1 cellular context compared by ENCODE assay signal in genomic region chr6:143450453-143451362, GRCh38.
TF ChIP-seq lines count a peak whose summit lies in the region.

ADAT2 (minus strand) TSS chr6:143450695; CDS start chr6:143450658, 37 bp downstream.
A gene with protein sequence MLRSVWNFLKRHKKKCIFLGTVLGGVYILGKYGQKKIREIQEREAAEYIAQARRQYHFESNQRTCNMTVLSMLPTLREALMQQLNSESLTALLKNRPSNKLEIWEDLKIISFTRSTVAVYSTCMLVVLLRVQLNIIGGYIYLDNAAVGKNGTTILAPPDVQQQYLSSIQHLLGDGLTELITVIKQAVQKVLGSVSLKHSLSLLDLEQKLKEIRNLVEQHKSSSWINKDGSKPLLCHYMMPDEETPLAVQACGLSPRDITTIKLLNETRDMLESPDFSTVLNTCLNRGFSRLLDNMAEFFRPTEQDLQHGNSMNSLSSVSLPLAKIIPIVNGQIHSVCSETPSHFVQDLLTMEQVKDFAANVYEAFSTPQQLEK (plus strand): TSS chr6:143450805. CDS start chr6:143451043, 238 bp downstream.

TF ChIP-seq in HepG2, 621 proteins besides CTCF, POLR2A, EP300 and RAD21 (continued from another document and continues in another):
- no peak for TF ChIP-seq ZBTB3 (CRISPR knock-in tag; IDR thresholded peaks at IDR 0.05; ENCODE audit: borderline replicate concordance, low read depth)
- no peak for TF ChIP-seq ZEB1 (IDR thresholded peaks at IDR 0.05; ENCODE audit: insufficient replicate concordance, low read depth)
- TF ChIP-seq CSRNP1 (CRISPR knock-in tag; IDR thresholded peaks at IDR 0.05): peak; percentile 99
- peak; percentile 100 for TF ChIP-seq ZFP82 (CRISPR knock-in tag; IDR thresholded peaks at IDR 0.05; ENCODE audit: borderline replicate concordance)
- TF ChIP-seq ZNF18 (CRISPR knock-in tag; IDR thresholded peaks at IDR 0.05; ENCODE audit: insufficient replicate concordance): peak; percentile 96
- TF ChIP-seq, protein P1, sequence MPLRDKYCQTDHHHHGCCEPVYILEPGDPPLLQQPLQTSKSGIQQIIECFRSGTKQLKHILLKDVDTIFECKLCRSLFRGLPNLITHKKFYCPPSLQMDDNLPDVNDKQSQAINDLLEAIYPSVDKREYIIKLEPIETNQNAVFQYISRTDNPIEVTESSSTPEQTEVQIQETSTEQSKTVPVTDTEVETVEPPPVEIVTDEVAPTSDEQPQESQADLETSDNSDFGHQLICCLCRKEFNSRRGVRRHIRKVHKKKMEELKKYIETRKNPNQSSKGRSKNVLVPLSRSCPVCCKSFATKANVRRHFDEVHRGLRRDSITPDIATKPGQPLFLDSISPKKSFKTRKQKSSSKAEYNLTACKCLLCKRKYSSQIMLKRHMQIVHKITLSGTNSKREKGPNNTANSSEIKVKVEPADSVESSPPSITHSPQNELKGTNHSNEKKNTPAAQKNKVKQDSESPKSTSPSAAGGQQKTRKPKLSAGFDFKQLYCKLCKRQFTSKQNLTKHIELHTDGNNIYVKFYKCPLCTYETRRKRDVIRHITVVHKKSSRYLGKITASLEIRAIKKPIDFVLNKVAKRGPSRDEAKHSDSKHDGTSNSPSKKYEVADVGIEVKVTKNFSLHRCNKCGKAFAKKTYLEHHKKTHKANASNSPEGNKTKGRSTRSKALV (CRISPR knock-in tag; IDR thresholded peaks at IDR 0.05): peak; percentile 92; the same call in 1 of the 2 replicates
- TF ChIP-seq HMG20B (CRISPR knock-in tag; conservative IDR thresholded peaks at IDR 0.05): peak; percentile 94; the same call in 1 of the 2 replicates
- TF ChIP-seq JARID2 (CRISPR knock-in tag; IDR thresholded peaks at IDR 0.05; ENCODE audit: insufficient replicate concordance): peak; percentile 99
- TF ChIP-seq HNF4A (CRISPR knock-in tag; IDR thresholded peaks at IDR 0.05): peak; percentile 44
- TF ChIP-seq ZNF382 (CRISPR knock-in tag; IDR thresholded peaks at IDR 0.05; ENCODE audit: borderline replicate concordance): no peak
- peak; percentile 74; the same call in 1 of the 2 replicates for TF ChIP-seq CHCHD3 (CRISPR knock-in tag; IDR thresholded peaks at IDR 0.05)
- peak; percentile 78; the same call in 1 of the 2 replicates for TF ChIP-seq ZNF24 (IDR thresholded peaks at IDR 0.05)
- no peak for TF ChIP-seq BRCA1 (CRISPR knock-in tag; IDR thresholded peaks at IDR 0.05)
- peak; percentile 84 for TF ChIP-seq PITX1 (CRISPR knock-in tag; IDR thresholded peaks at IDR 0.05)
- peak; percentile 96 for TF ChIP-seq WIZ (CRISPR knock-in tag; IDR thresholded peaks at IDR 0.05)
- peak; percentile 88 for TF ChIP-seq ZNF883 (CRISPR knock-in tag; IDR thresholded peaks at IDR 0.05; ENCODE audit: not compliant biosample characterization)
- TF ChIP-seq HHEX (CRISPR knock-in tag; IDR thresholded peaks at IDR 0.05): peak; percentile 65; the same call in 1 of the 2 replicates
- peak; percentile 29; the same call in 1 of the 2 replicates for TF ChIP-seq ZNF3 (CRISPR knock-in tag; IDR thresholded peaks at IDR 0.05)
- peak; percentile 96 for TF ChIP-seq ZNF746 (CRISPR knock-in tag; IDR thresholded peaks at IDR 0.05)
- TF ChIP-seq TBX3 (IDR thresholded peaks at IDR 0.05; ENCODE audit: borderline replicate concordance): peak; percentile 7; the same call in 1 of the 2 replicates
- peak; percentile 100 for TF ChIP-seq KMT2B (CRISPR knock-in tag; IDR thresholded peaks at IDR 0.05)
- TF ChIP-seq PLRG1 (conservative IDR thresholded peaks at IDR 0.05): no peak
- peak; percentile 80; the same call in 1 of the 2 replicates for TF ChIP-seq NFIB (CRISPR knock-in tag; IDR thresholded peaks at IDR 0.05; ENCODE audit: borderline replicate concordance)
- TF ChIP-seq SOX13 (IDR thresholded peaks at IDR 0.05): no peak
- TF ChIP-seq SOX13 (CRISPR knock-in tag; conservative IDR thresholded peaks at IDR 0.05 in 1 of 2, IDR thresholded peaks at IDR 0.05 in 1 of 2): peak in 1 of 2 experiments; percentile 86; a peak in 2 of 4 replicates
- TF ChIP-seq ZBTB21 (CRISPR knock-in tag; IDR thresholded peaks at IDR 0.05): peak; percentile 72
- peak; percentile 100 for TF ChIP-seq TARDBP (CRISPR knock-in tag; IDR thresholded peaks at IDR 0.05)
- TF ChIP-seq FOXK2 (IDR thresholded peaks at IDR 0.05): peak; percentile 55; the same call in 1 of the 2 replicates
- TF ChIP-seq RBM39 (IDR thresholded peaks at IDR 0.05; ENCODE audit: low read depth, low read length, poor library complexity, severe bottlenecking): peak; percentile 100
- peak; percentile 73; the same call in 1 of the 2 replicates for TF ChIP-seq JUNB (CRISPR knock-in tag; IDR thresholded peaks at IDR 0.05; ENCODE audit: borderline replicate concordance)
- TF ChIP-seq ZFY (CRISPR knock-in tag; IDR thresholded peaks at IDR 0.05): peak; percentile 81
- peak; percentile 83 for TF ChIP-seq CREB1 (IDR thresholded peaks at IDR 0.05)
- TF ChIP-seq CREB1 (CRISPR knock-in tag; IDR thresholded peaks at IDR 0.05): peak; percentile 90
- peak; percentile 98 for TF ChIP-seq ISL2 (CRISPR knock-in tag; IDR thresholded peaks at IDR 0.05)
- peak; percentile 89 for TF ChIP-seq ELF1 (CRISPR knock-in tag; IDR thresholded peaks at IDR 0.05)
- peak; percentile 96; the same call in 1 of the 2 replicates for TF ChIP-seq ERF (CRISPR knock-in tag; IDR thresholded peaks at IDR 0.05)
- peak; percentile 59; the same call in 1 of the 2 replicates for TF ChIP-seq ZNF30 (CRISPR knock-in tag; IDR thresholded peaks at IDR 0.05)
- TF ChIP-seq, protein P2, sequence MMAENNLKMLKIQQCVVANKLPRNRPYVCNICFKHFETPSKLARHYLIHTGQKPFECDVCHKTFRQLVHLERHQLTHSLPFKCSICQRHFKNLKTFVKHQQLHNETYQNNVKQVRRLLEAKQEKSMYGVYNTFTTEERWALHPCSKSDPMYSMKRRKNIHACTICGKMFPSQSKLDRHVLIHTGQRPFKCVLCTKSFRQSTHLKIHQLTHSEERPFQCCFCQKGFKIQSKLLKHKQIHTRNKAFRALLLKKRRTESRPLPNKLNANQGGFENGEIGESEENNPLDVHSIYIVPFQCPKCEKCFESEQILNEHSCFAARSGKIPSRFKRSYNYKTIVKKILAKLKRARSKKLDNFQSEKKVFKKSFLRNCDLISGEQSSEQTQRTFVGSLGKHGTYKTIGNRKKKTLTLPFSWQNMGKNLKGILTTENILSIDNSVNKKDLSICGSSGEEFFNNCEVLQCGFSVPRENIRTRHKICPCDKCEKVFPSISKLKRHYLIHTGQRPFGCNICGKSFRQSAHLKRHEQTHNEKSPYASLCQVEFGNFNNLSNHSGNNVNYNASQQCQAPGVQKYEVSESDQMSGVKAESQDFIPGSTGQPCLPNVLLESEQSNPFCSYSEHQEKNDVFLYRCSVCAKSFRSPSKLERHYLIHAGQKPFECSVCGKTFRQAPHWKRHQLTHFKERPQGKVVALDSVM (CRISPR knock-in tag; IDR thresholded peaks at IDR 0.05): peak; percentile 83
- TF ChIP-seq, protein P3, sequence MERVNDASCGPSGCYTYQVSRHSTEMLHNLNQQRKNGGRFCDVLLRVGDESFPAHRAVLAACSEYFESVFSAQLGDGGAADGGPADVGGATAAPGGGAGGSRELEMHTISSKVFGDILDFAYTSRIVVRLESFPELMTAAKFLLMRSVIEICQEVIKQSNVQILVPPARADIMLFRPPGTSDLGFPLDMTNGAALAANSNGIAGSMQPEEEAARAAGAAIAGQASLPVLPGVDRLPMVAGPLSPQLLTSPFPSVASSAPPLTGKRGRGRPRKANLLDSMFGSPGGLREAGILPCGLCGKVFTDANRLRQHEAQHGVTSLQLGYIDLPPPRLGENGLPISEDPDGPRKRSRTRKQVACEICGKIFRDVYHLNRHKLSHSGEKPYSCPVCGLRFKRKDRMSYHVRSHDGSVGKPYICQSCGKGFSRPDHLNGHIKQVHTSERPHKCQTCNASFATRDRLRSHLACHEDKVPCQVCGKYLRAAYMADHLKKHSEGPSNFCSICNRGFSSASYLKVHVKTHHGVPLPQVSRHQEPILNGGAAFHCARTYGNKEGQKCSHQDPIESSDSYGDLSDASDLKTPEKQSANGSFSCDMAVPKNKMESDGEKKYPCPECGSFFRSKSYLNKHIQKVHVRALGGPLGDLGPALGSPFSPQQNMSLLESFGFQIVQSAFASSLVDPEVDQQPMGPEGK (CRISPR knock-in tag; IDR thresholded peaks at IDR 0.05): peak; percentile 77
- peak; percentile 50 for TF ChIP-seq RFX3 (CRISPR knock-in tag; IDR thresholded peaks at IDR 0.05)
- no peak for TF ChIP-seq RFX1 (IDR thresholded peaks at IDR 0.05)
- peak; percentile 99 for TF ChIP-seq SALL2 (CRISPR knock-in tag; IDR thresholded peaks at IDR 0.05)
- TF ChIP-seq SRY (CRISPR knock-in tag; IDR thresholded peaks at IDR 0.05): peak; percentile 98
- TF ChIP-seq SAFB2 (CRISPR knock-in tag; IDR thresholded peaks at IDR 0.05; ENCODE audit: borderline replicate concordance, low read depth): peak; percentile 97
- TF ChIP-seq, protein P4, sequence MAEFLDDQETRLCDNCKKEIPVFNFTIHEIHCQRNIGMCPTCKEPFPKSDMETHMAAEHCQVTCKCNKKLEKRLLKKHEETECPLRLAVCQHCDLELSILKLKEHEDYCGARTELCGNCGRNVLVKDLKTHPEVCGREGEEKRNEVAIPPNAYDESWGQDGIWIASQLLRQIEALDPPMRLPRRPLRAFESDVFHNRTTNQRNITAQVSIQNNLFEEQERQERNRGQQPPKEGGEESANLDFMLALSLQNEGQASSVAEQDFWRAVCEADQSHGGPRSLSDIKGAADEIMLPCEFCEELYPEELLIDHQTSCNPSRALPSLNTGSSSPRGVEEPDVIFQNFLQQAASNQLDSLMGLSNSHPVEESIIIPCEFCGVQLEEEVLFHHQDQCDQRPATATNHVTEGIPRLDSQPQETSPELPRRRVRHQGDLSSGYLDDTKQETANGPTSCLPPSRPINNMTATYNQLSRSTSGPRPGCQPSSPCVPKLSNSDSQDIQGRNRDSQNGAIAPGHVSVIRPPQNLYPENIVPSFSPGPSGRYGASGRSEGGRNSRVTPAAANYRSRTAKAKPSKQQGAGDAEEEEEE (CRISPR knock-in tag; IDR thresholded peaks at IDR 0.05; ENCODE audit: borderline replicate concordance): peak; percentile 85; the same call in 1 of the 2 replicates
- peak; percentile 83 for TF ChIP-seq FOSL2 (CRISPR knock-in tag; IDR thresholded peaks at IDR 0.05)
- no peak for TF ChIP-seq GLI4 (CRISPR knock-in tag; IDR thresholded peaks at IDR 0.05; ENCODE audit: borderline replicate concordance)
- TF ChIP-seq NCOA2 (CRISPR knock-in tag; IDR thresholded peaks at IDR 0.05): peak; percentile 84
- TF ChIP-seq NCOA5 (CRISPR knock-in tag; IDR thresholded peaks at IDR 0.05): no peak
- TF ChIP-seq ZNF775 (CRISPR knock-in tag; IDR thresholded peaks at IDR 0.05; ENCODE audit: borderline replicate concordance): peak; percentile 35; the same call in 1 of the 2 replicates
- TF ChIP-seq REL (CRISPR knock-in tag; conservative IDR thresholded peaks at IDR 0.05): peak; percentile 98
- TF ChIP-seq ZNF260 (CRISPR knock-in tag; IDR thresholded peaks at IDR 0.05; ENCODE audit: borderline replicate concordance, low read depth): no peak
- no peak for TF ChIP-seq ZUFSP (CRISPR knock-in tag; IDR thresholded peaks at IDR 0.05; ENCODE audit: borderline replicate concordance)
- TF ChIP-seq ZC3H4 (CRISPR knock-in tag; IDR thresholded peaks at IDR 0.05; ENCODE audit: borderline replicate concordance): 0 out of 2 replicates have a peak, but pooled peaks have one; percentile 31
- TF ChIP-seq, protein P5, sequence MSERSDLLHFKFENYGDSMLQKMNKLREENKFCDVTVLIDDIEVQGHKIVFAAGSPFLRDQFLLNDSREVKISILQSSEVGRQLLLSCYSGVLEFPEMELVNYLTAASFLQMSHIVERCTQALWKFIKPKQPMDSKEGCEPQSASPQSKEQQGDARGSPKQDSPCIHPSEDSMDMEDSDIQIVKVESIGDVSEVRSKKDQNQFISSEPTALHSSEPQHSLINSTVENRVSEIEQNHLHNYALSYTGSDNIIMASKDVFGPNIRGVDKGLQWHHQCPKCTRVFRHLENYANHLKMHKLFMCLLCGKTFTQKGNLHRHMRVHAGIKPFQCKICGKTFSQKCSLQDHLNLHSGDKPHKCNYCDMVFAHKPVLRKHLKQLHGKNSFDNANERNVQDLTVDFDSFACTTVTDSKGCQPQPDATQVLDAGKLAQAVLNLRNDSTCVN (CRISPR knock-in tag; IDR thresholded peaks at IDR 0.05; ENCODE audit: borderline replicate concordance): peak; percentile 89
- TF ChIP-seq IKZF4 (CRISPR knock-in tag; IDR thresholded peaks at IDR 0.05; ENCODE audit: borderline replicate concordance, low read depth, not compliant biosample characterization): peak; percentile 18
- TF ChIP-seq ZNF773 (CRISPR knock-in tag; IDR thresholded peaks at IDR 0.05; ENCODE audit: borderline replicate concordance): no peak
- peak; percentile 95 for TF ChIP-seq ZNF335 (CRISPR knock-in tag; IDR thresholded peaks at IDR 0.05)
